In genomic region chr10:124205432-124205831, GRCh38 we compare ENCODE assay signal across 36 cellular contexts.
"Had no signal": no experiment of that assay in that cellular context is flagged by ENCODE, and none has a peak within 500 bp of the region (broad histone marks: within the 10 kb centered on the region; RNA-seq: fewer than 3 reads in every experiment).

No MANE protein-coding gene starts in this region.

- H3K27me3 Mint-ChIP-seq: activated B cell treated with CpG ODN at 0.5 μM for 24 hours; activated CD4-positive, alpha-beta memory T cell treated with anti-CD3 and anti-CD28 coated beads for 36 hours; activated CD4-positive, alpha-beta T cell treated with anti-CD3 and anti-CD28 coated beads, Interleukin-2, amount 10 ng/mL, durations not matched to agents 24 days and 14 days; activated CD8-positive, alpha-beta T cell treated with anti-CD3 and anti-CD28 coated beads for 36 hours; activated naive CD8-positive, alpha-beta T cell treated with anti-CD3 and anti-CD28 coated beads for 36 hours; activated T-helper 17 cell treated with anti-CD3 and anti-CD28 coated beads, Interleukin-2, amount 50 U/mL, for 72 hours had no signal

- H3K4me3 ChIP-seq: adrenal gland, body of pancreas, breast epithelium had no signal

- H3K4me3 Mint-ChIP-seq: activated B cell treated with CpG ODN at 0.5 μM for 24 hours; activated CD4-positive, alpha-beta memory T cell treated with anti-CD3 and anti-CD28 coated beads for 36 hours; activated CD4-positive, alpha-beta T cell treated with anti-CD3 and anti-CD28 coated beads, Interleukin-2, amount 10 ng/mL, durations not matched to agents 24 days and 14 days; activated CD8-positive, alpha-beta T cell treated with anti-CD3 and anti-CD28 coated beads for 36 hours; activated naive CD4-positive, alpha-beta T cell treated with anti-CD3 and anti-CD28 coated beads for 36 hours; activated naive CD8-positive, alpha-beta T cell treated with anti-CD3 and anti-CD28 coated beads for 36 hours; activated T-cell treated with anti-CD3 and anti-CD28 coated beads, Interleukin-2, amount 50 U/mL, for 4 hours; activated T-cell treated with anti-CD3 and anti-CD28 coated beads, Interleukin-2, amount 50 U/mL, for 72 hours; activated T-helper 1 cell treated with anti-CD3 and anti-CD28 coated beads, Interleukin-12 subunit alpha, Interleukin-12 subunit beta, Interleukin-2, Interleukin-4 antibody, amounts not matched to agents 30 ng/mL and 10 ng/mL and 1 ng/mL, durations not matched to agents 14 hours and 24 hours and 36 hours; activated T-helper 17 cell treated with anti-CD3 and anti-CD28 coated beads, Interleukin-2, amount 50 U/mL, for 72 hours; T-helper 1 cell treated with Interleukin-12 subunit alpha and Interleukin-12 subunit beta and Interleukin-4 antibody, amounts not matched to agents 30 μg/mL and 1 μg/mL, for 36 hours; T-helper 2 cell treated with Interferon-gamma antibody and Interleukin-4, amounts not matched to agents 5 μg/mL and 100 μg/mL, for 36 hours had no signal

- H3K27me3 ChIP-seq: adrenal gland, body of pancreas, brain microvascular endothelial cell, breast epithelium had no signal

- H3K9me3 ChIP-seq: adrenal gland, body of pancreas, breast epithelium had no signal

- H3K27ac Mint-ChIP-seq: activated B cell treated with CpG ODN at 0.5 μM for 24 hours; activated CD4-positive, alpha-beta memory T cell treated with anti-CD3 and anti-CD28 coated beads for 36 hours; activated CD4-positive, alpha-beta T cell treated with anti-CD3 and anti-CD28 coated beads, Interleukin-2, amount 10 ng/mL, durations not matched to agents 24 days and 14 days; activated CD8-positive, alpha-beta T cell treated with anti-CD3 and anti-CD28 coated beads for 36 hours; activated naive CD4-positive, alpha-beta T cell treated with anti-CD3 and anti-CD28 coated beads for 36 hours; activated naive CD4-positive, alpha-beta T cell treated with anti-CD3 and anti-CD28 coated beads, Interleukin-2, amount 50 U/mL, for 72 hours; activated naive CD8-positive, alpha-beta T cell treated with anti-CD3 and anti-CD28 coated beads for 36 hours; activated T-cell treated with anti-CD3 and anti-CD28 coated beads, Interleukin-2, amount 50 U/mL, for 72 hours; activated T-helper 1 cell treated with anti-CD3 and anti-CD28 coated beads, Interleukin-12 subunit alpha, Interleukin-12 subunit beta, Interleukin-2, Interleukin-4 antibody, amounts not matched to agents 30 ng/mL and 10 ng/mL and 1 ng/mL, durations not matched to agents 14 hours and 24 hours and 36 hours; activated T-helper 17 cell treated with anti-CD3 and anti-CD28 coated beads, Interleukin-2, amount 50 U/mL, for 72 hours; T-helper 1 cell treated with Interleukin-12 subunit alpha and Interleukin-12 subunit beta and Interleukin-4 antibody, amounts not matched to agents 30 μg/mL and 1 μg/mL, for 36 hours; T-helper 2 cell treated with Interferon-gamma antibody and Interleukin-4, amounts not matched to agents 5 μg/mL and 100 μg/mL, for 36 hours had no signal

- H3K36me3 Mint-ChIP-seq: activated CD4-positive, alpha-beta memory T cell treated with anti-CD3 and anti-CD28 coated beads for 36 hours; activated naive CD4-positive, alpha-beta T cell treated with anti-CD3 and anti-CD28 coated beads, Interleukin-2, amount 50 U/mL, for 72 hours; activated naive CD8-positive, alpha-beta T cell treated with anti-CD3 and anti-CD28 coated beads for 36 hours had no signal

- H3K4me1 ChIP-seq: adrenal gland, body of pancreas, breast epithelium had no signal

- ATAC-seq: activated CD8-positive, alpha-beta T cell treated with anti-CD3 and anti-CD28 coated beads for 36 hours; activated naive CD4-positive, alpha-beta T cell treated with anti-CD3 and anti-CD28 coated beads, Interleukin-2, amount 50 U/mL, for 72 hours; activated T-cell treated with anti-CD3 and anti-CD28 coated beads, Interleukin-2, amount 50 U/mL, for 4 hours; activated T-cell treated with anti-CD3 and anti-CD28 coated beads, Interleukin-2, amount 50 U/mL, for 72 hours; activated T-helper 17 cell treated with anti-CD3 and anti-CD28 coated beads, Interleukin-2, amount 50 U/mL, for 72 hours; body of pancreas had no signal

- H3K36me3 ChIP-seq: adrenal gland, brain microvascular endothelial cell, breast epithelium had no signal

- H3K4me1 Mint-ChIP-seq: activated B cell treated with CpG ODN at 0.5 μM for 24 hours; activated CD4-positive, alpha-beta T cell treated with anti-CD3 and anti-CD28 coated beads, Interleukin-2, amount 10 ng/mL, durations not matched to agents 24 days and 14 days; activated naive CD8-positive, alpha-beta T cell treated with anti-CD3 and anti-CD28 coated beads for 36 hours; activated T-helper 17 cell treated with anti-CD3 and anti-CD28 coated beads, Interleukin-2, amount 50 U/mL, for 72 hours had no signal

- DNase-seq: activated B cell treated with CpG ODN at 0.5 μM for 24 hours; activated CD4-positive, alpha-beta memory T cell treated with anti-CD3 and anti-CD28 coated beads for 36 hours; activated CD4-positive, alpha-beta T cell treated with anti-CD3 and anti-CD28 coated beads for 4 hours; activated CD4-positive, alpha-beta T cell treated with anti-CD3 and anti-CD28 coated beads, Interleukin-2, amount 10 ng/mL, durations not matched to agents 24 days and 14 days; activated CD4-positive, alpha-beta T cell treated with anti-CD3 and anti-CD28 coated beads, Interleukin-2, amount 50 U/mL, for 1 hour; activated CD4-positive, alpha-beta T cell treated with anti-CD3 and anti-CD28 coated beads, Interleukin-2, amount 50 U/mL, for 4 hours; activated CD4-positive, CD25-positive, alpha-beta regulatory T cell treated with anti-CD3 and anti-CD28 coated beads, Interleukin-2, amount 50 U/mL, for 72 hours; activated CD8-positive, alpha-beta memory T cell treated with anti-CD3 and anti-CD28 coated beads, Interleukin-2, amount 50 U/mL, for 4 hours; activated CD8-positive, alpha-beta T cell treated with anti-CD3 and anti-CD28 coated beads for 36 hours; activated effector memory CD4-positive, alpha-beta T cell treated with anti-CD3 and anti-CD28 coated beads, Interleukin-2, amount 50 U/mL, for 16 hours; activated gamma-delta T cell treated with Interleukin-2 at 50 U/mL for 16 hours; activated naive CD4-positive, alpha-beta T cell; activated naive CD4-positive, alpha-beta T cell treated with anti-CD3 and anti-CD28 coated beads for 36 hours; activated naive CD4-positive, alpha-beta T cell treated with anti-CD3 and anti-CD28 coated beads, Interleukin-2, amount 50 U/mL, for 16 hours; activated naive CD8-positive, alpha-beta T cell treated with anti-CD3 and anti-CD28 coated beads for 36 hours; activated T-cell treated with anti-CD3 and anti-CD28 coated beads for 4 hours; activated T-cell treated with anti-CD3 and anti-CD28 coated beads, Interleukin-2, amount 50 U/mL, for 1 hour; activated T-cell treated with anti-CD3 and anti-CD28 coated beads, Interleukin-2, amount 50 U/mL, for 4 hours; activated T-cell treated with anti-CD3 and anti-CD28 coated beads, Interleukin-2, amount 50 U/mL, for 72 hours; adrenal gland; amniotic stem cell; aorta; body of pancreas; brain microvascular endothelial cell; central memory CD4-positive, alpha-beta T cell; SW 1271; T-helper 1 cell; T-helper 2 cell; T-helper 9 cell had no signal

- H3K27ac ChIP-seq: adrenal gland, body of pancreas, brain microvascular endothelial cell, breast epithelium, VCaP had no signal

- H3K9me3 Mint-ChIP-seq: activated B cell treated with CpG ODN at 0.5 μM for 24 hours; activated CD4-positive, alpha-beta memory T cell treated with anti-CD3 and anti-CD28 coated beads for 36 hours; activated naive CD4-positive, alpha-beta T cell treated with anti-CD3 and anti-CD28 coated beads for 36 hours; activated T-helper 17 cell treated with anti-CD3 and anti-CD28 coated beads, Interleukin-2, amount 50 U/mL, for 72 hours had no signal
